ENCODE assay signal across 17 cellular contexts in the genomic region with DNA sequence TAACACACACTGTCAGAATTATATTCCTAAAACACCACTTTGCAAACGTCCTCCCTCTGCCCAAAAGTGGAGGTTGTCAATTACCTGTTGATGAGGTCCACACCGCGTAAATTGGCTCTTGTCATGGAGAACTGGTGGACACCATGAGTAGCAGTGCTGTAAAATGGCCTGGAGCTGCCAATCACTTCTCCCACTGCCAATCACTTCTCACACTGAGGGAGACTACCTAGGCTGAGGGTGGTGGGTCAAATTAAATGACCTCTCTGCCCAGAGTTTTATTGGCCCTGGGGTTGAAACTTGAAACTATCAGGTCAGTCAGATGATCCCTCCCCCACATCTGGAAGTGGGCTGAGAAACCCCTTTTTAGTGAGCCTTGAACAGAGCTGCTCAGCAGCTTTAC.
DNase-seq lines count a peak whose midpoint lies in the region; ATAC-seq and TF ChIP-seq lines count a peak whose summit lies in the region.
"Had no signal": no experiment of that assay in that cellular context is flagged by ENCODE, and none has a peak within 500 bp of the region (broad histone marks: within the 10 kb centered on the region; RNA-seq: fewer than 3 reads in every experiment).

No MANE protein-coding gene starts in this region.

- H3K36me3 ChIP-seq in HEK293 (ENCODE audit: control insufficient read depth in 2 of 2, insufficient read depth in 1 of 2, low read length in 2 of 2) (no peaks in the 10 kb centered on the region), RWPE2 (ENCODE audit: low read depth) (no peaks in the 10 kb centered on the region), suprapubic skin (no peaks in the 10 kb centered on the region)
- H3K36me3 ChIP-seq: SJCRH30 had no signal

- H3K27ac ChIP-seq in HEK293 (ENCODE audit: extremely low read depth, low read depth, low read length) (no peak overlapping the region), RWPE2 (ENCODE audit: poor library complexity, severe bottlenecking) (peak overlapping the region; percentile 100), foreskin keratinocyte (peak overlapping the region; percentile 87), suprapubic skin (peak overlapping the region; percentile 84)
- H3K27ac ChIP-seq: HL-60, SJCRH30 had no signal

- no peaks in the 10 kb centered on the region for H3K27me3 ChIP-seq in RWPE2 (ENCODE audit: insufficient read depth, poor library complexity, severe bottlenecking)
- H3K27me3 ChIP-seq in foreskin keratinocyte = no peaks in the 10 kb centered on the region
- no peaks in the 10 kb centered on the region for H3K27me3 ChIP-seq in suprapubic skin

- no peak for TF ChIP-seq EP300 in suprapubic skin (IDR thresholded peaks at IDR 0.05)

- H3K9me3 ChIP-seq in HEK293 (ENCODE audit: control insufficient read depth, insufficient read depth, low read depth, low read length) (no peaks in the 10 kb centered on the region), RWPE2 (ENCODE audit: severe bottlenecking) (no peaks in the 10 kb centered on the region), suprapubic skin (no peaks in the 10 kb centered on the region)
- H3K9me3 ChIP-seq: SJCRH30 had no signal

- 80% methylated on average over 3 of the region's 3 CpGs for WGBS in suprapubic skin

- ATAC-seq in RWPE2 (ENCODE audit: low read depth) = no peak
- no peak for ATAC-seq in foreskin keratinocyte

- TF ChIP-seq CTCF in HEK293 (tag by site-specific recombination; IDR thresholded peaks at IDR 0.05) (no peak), RWPE2 (IDR thresholded peaks at IDR 0.05; ENCODE audit: poor library complexity, severe bottlenecking) (no peak), foreskin keratinocyte (conservative IDR thresholded peaks at IDR 0.05) (no peak), suprapubic skin (IDR thresholded peaks at IDR 0.05) (no peak)

- CTCF ChIA-PET in HEK293 (lab: Yijun Ruan, JAX) = interaction anchor here (0.8 to 1.3 kb wide), 2 partner anchors 11 to 441 kb away, joined by 3 read pairs; no protein-coding TSS in a partner anchor

- no peaks in the 10 kb centered on the region for H3K4me1 ChIP-seq in HEK293 (ENCODE audit: control insufficient read depth, insufficient read depth, low read length)
- peaks cover 42% of the 10 kb centered on the region for H3K4me1 ChIP-seq in RWPE2 (ENCODE audit: insufficient read depth, poor library complexity, severe bottlenecking)
- peaks cover 25% of the 10 kb centered on the region for H3K4me1 ChIP-seq in foreskin keratinocyte
- peaks cover 58% of the 10 kb centered on the region for H3K4me1 ChIP-seq in suprapubic skin

- no peak for TF ChIP-seq POLR2A in suprapubic skin (IDR thresholded peaks at IDR 0.05)

- POLR2A ChIA-PET in HEK293 (lab: Yijun Ruan, JAX) = no interaction called here

- DNase-seq in RWPE2 (ENCODE audit: low spot score) (no peak), foreskin keratinocyte (no peak), suprapubic skin (ENCODE audit: low spot score in 2 of 2) (no peak), cerebellar cortex (ENCODE audit: low spot score) (no peak), NCI-H510A (lab: John Stamatoyannopoulos, UW) (no peak), DMS79 (lab: John Stamatoyannopoulos, UW) (no peak)
- DNase-seq: ACHN, AML-193, COR-L47, DMS153, MV-4-11, NCI-H187 treated with DMSO at 0.1 percent for 48 hours, NCI-H69, RPMI8226, SJCRH30 had no signal

- H3K4me3 ChIP-seq in HEK293 (ENCODE audit: low read depth, low read length) (no peak overlapping the region), RWPE2 (ENCODE audit: severe bottlenecking) (no peak overlapping the region), suprapubic skin (no peak overlapping the region)
- H3K4me3 ChIP-seq: SJCRH30 had no signal

TF ChIP-seq in HEK293, 187 proteins besides CTCF, POLR2A, EP300 and RAD21:
- no peak for TF ChIP-seq ZSCAN23 (tag by site-specific recombination; IDR thresholded peaks at IDR 0.05)
- TF ChIP-seq ZNF133 (tag by site-specific recombination; IDR thresholded peaks at IDR 0.05) = peak; percentile 40; the same call in 1 of the 2 replicates
